ENCODE assay signal across 8 cellular contexts in genomic region chr1:31645274-31645568, GRCh38. TPM values are rescaled to one million over a fixed set of nuclear protein-coding genes. Genes with fewer than 3 reads are reported as not detected.
DNase-seq lines count a peak whose midpoint lies in the region; ATAC-seq and TF ChIP-seq lines count a peak whose summit lies in the region.

No MANE protein-coding gene starts in this region.

- 0% methylated on average over 1 to 10 of the region's 11 CpGs for WGBS in gastroesophageal sphincter (ENCODE audit: low coverage in 1 of 2), 2 donors
- 0 to 1% (median 0%) methylated on average over 11 of the region's 11 CpGs for WGBS in psoas muscle, 3 donors

- H3K4me1 ChIP-seq in gastroesophageal sphincter = peaks cover 6 to 49% (median 11%) of the 10 kb centered on the region in 3 donors
- peaks cover 46% of the 10 kb centered on the region for H3K4me1 ChIP-seq in psoas muscle

- no peaks in the 10 kb centered on the region for H3K36me3 ChIP-seq in gastroesophageal sphincter
- peaks cover 0 to 2% of the 10 kb centered on the region in 2 donors for H3K36me3 ChIP-seq in psoas muscle (ENCODE audit: insufficient read depth in 1 of 2, low read depth in 1 of 2)

- no peak for TF ChIP-seq EP300 in gastroesophageal sphincter (IDR thresholded peaks at IDR 0.05)

- no peak for TF ChIP-seq POLR2A in gastroesophageal sphincter (IDR thresholded peaks at IDR 0.05)

- DNase-seq in GM12864 (ENCODE audit: low read depth) (no peak), psoas muscle (no peak), NCI-H1105 treated with DMSO at 0.1 percent for 48 hours (lab: John Stamatoyannopoulos, UW) (no peak), Ammon's horn (ENCODE audit: low spot score) (no peak)

- ATAC-seq in gastroesophageal sphincter = no peak
- no peak for ATAC-seq in psoas muscle
- no peak for ATAC-seq in HG03439 (IDR thresholded peaks at IDR 0.05; ENCODE audit: unreplicated experiment)
- ATAC-seq in HG02610 (IDR thresholded peaks at IDR 0.05; ENCODE audit: unreplicated experiment) = no peak

- H3K27me3 ChIP-seq in gastroesophageal sphincter (no peaks in the 10 kb centered on the region), psoas muscle (ENCODE audit: insufficient read depth in 3 of 3, low read length in 2 of 3) (no peaks in the 10 kb centered on the region)

- H3K9me3 ChIP-seq in gastroesophageal sphincter (no peaks in the 10 kb centered on the region), psoas muscle (no peaks in the 10 kb centered on the region)

- intact Hi-C loops in psoas muscle (cut with DNase I) = no loop called here

- peak overlapping the region; percentile 92 to 99 (median 94) for H3K27ac ChIP-seq in gastroesophageal sphincter
- H3K27ac ChIP-seq in psoas muscle = peak overlapping the region; percentile 100

- no peak for TF ChIP-seq CTCF in GM12864 (IDR thresholded peaks at IDR 0.05; ENCODE audit: low read depth, low read length, missing control alignments)
- no peak for TF ChIP-seq CTCF in WI38 (IDR thresholded peaks at IDR 0.05; ENCODE audit: low read depth, low read length)
- no peak for TF ChIP-seq CTCF in gastroesophageal sphincter (IDR thresholded peaks at IDR 0.05)
- TF ChIP-seq CTCF in psoas muscle (IDR thresholded peaks at IDR 0.05) = no peak

- H3K4me3 ChIP-seq in GM12864 (ENCODE audit: low read depth, low read length) (peak overlapping the region; percentile 94), WI38 (ENCODE audit: low read depth, low read length) (peak overlapping the region; percentile 95), gastroesophageal sphincter (peak overlapping the region; percentile 88 to 96), psoas muscle (peak overlapping the region; percentile 97)

RNA-seq across cellular contexts. Expression of gene PEF1, which starts 0.5 kb away (rescaled TPM):
- total RNA-seq in gastroesophageal sphincter (100 to 1,000 TPM in 1 of 4 donors, 10 to 100 TPM in 3; 71.3 to 109 (median 88.7) TPM), psoas muscle (10 to 100 TPM; 22.1 to 43.1 (median 29.7) TPM)
- polyA plus RNA-seq in psoas muscle = 10 to 100 TPM; 29.5 to 57.4 (median 30.7) TPM

RNA-seq across cellular contexts. Expression of gene HCRTR1, which starts 27.7 kb away (rescaled TPM):
- total RNA-seq in gastroesophageal sphincter (under 1 TPM in 3 of 4 donors, not detected in 1; 0.23 to 0.82 (median 0.67) TPM), psoas muscle (1 to 10 TPM in 1 of 4 donors, under 1 TPM in 2, not detected in 1; 0.18 to 1.2 (median 0.42) TPM)
- under 1 TPM; 0.12 to 0.51 (median 0.27) TPM for polyA plus RNA-seq in psoas muscle

RNA-seq across cellular contexts. Expression of gene COL16A1, which starts 58.6 kb away (rescaled TPM):
- total RNA-seq in gastroesophageal sphincter = 100 to 1,000 TPM in 3 of 4 donors, 10 to 100 TPM in 1; 67.2 to 169 (median 149) TPM
- total RNA-seq in psoas muscle = 10 to 100 TPM in 1 of 4 donors, 1 to 10 TPM in 3; 6.1 to 14.2 (median 8.4) TPM
- polyA plus RNA-seq in psoas muscle = 1 to 10 TPM; 2.9 to 4.1 (median 3.5) TPM

Comparison
In these comparisons a context has a peak if more than half of its experiments do, and no peak if none do; other contexts are left out.
1. RNA of gene COL16A1, which starts 58.6 kb away (total RNA-seq): 67.2 to 169 TPM in gastroesophageal sphincter; 6.1 to 14.2 TPM in psoas muscle; every median in the first group is over 4 times any median in the second.
2. Peak in every context shown above with its lines, with median percentiles within 50 percentile points of each other: H3K4me3 ChIP-seq.